ENCODE assay signal across 17 cellular contexts in the genomic region with DNA sequence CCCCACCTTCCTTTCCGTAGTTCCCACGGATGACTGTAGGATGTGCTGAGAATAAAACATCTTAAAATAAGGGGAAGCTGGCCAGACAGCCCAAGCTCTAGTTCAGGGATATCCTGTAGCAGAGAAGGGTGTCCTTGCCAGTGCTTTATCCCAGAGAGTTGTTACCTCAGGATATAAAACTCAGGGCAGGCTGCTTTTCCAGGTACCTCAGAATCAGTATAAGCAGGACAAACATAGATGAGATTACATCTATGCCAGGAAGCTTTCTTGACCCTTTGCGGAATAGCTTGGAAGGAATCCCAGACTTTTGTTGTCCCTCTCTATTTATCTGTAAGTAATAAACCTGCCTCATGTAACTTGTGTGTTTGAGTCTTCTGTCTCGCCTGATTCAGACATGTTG.
DNase-seq lines count a peak whose midpoint lies in the region; ATAC-seq and TF ChIP-seq lines count a peak whose summit lies in the region.
"Had no signal": no experiment of that assay in that cellular context is flagged by ENCODE, and none has a peak within 500 bp of the region (broad histone marks: within the 10 kb centered on the region; RNA-seq: fewer than 3 reads in every experiment).

No MANE protein-coding gene starts in this region.

- H3K4me1 ChIP-seq in mammary epithelial cell (ENCODE audit: insufficient read depth, low read length) = peaks cover 8% of the 10 kb centered on the region
- H3K4me1 ChIP-seq in breast epithelium = no peaks in the 10 kb centered on the region
- no peaks in the 10 kb centered on the region for H3K4me1 ChIP-seq in prostate gland (replicated peaks)
- H3K4me1 ChIP-seq: BLaER1 treated with 17β-estradiol and CSF1 and Interleukin-3, amounts not matched to agents 10 nM and 100 nM had no signal

- TF ChIP-seq CTCF in mammary epithelial cell (conservative IDR thresholded peaks at IDR 0.05 in 1 of 2, IDR thresholded peaks at IDR 0.05 in 1 of 2; ENCODE audit: extremely low read depth in 1 of 2, insufficient read depth in 1 of 2, low read depth in 1 of 2, low read length in 2 of 2) (no peak), breast epithelium (IDR thresholded peaks at IDR 0.05) (no peak), astrocyte of the spinal cord (IDR thresholded peaks at IDR 0.05; ENCODE audit: low read depth, low read length) (no peak), prostate gland (IDR thresholded peaks at IDR 0.05) (no peak)

- no peaks in the 10 kb centered on the region for H4K20me1 ChIP-seq in mammary epithelial cell (ENCODE audit: insufficient read depth, low read length)
- H4K20me1 ChIP-seq: BLaER1 treated with 17β-estradiol and CSF1 and Interleukin-3, amounts not matched to agents 10 nM and 100 nM had no signal

- 59% methylated on average over 4 of the region's 4 CpGs for WGBS in mammary epithelial cell (ENCODE audit: low coverage, missing lambda C conversion rate)
- 25% methylated on average over 4 of the region's 4 CpGs for WGBS in prostate gland

- H3K4me2 ChIP-seq in mammary epithelial cell (ENCODE audit: insufficient read depth, low read depth, low read length) = no peak overlapping the region
- H3K4me2 ChIP-seq: BLaER1 treated with 17β-estradiol and CSF1 and Interleukin-3, amounts not matched to agents 10 nM and 100 nM had no signal

- TF ChIP-seq POLR2A in breast epithelium (IDR thresholded peaks at IDR 0.05) = no peak
- no peak for TF ChIP-seq POLR2A in prostate gland (IDR thresholded peaks at IDR 0.05)

- in situ Hi-C loops in mammary epithelial cell (cut with MboI; ENCODE audit: low sequenced_read_pairs in 2 of 2) (no loop called here), astrocyte of the spinal cord (cut with HindIII; ENCODE audit: low sequenced_read_pairs) (no loop called here)

- peak overlapping the region; percentile 55 for H2AFZ ChIP-seq in mammary epithelial cell (ENCODE audit: low read depth, low read length)
- H2AFZ ChIP-seq: GM23248 had no signal

- no peaks in the 10 kb centered on the region for H3K79me2 ChIP-seq in mammary epithelial cell (ENCODE audit: insufficient read depth, low read length)

- H3K27ac ChIP-seq in mammary epithelial cell (ENCODE audit: insufficient read depth, low read depth, low read length) = no peak overlapping the region
- no peak overlapping the region for H3K27ac ChIP-seq in breast epithelium
- H3K27ac ChIP-seq in prostate gland = no peak overlapping the region
- H3K27ac ChIP-seq: BLaER1 treated with 17β-estradiol and CSF1 and Interleukin-3, amounts not matched to agents 10 nM and 100 nM; GM23248; HL-60 had no signal

- H3K36me3 ChIP-seq in mammary epithelial cell (ENCODE audit: insufficient read depth, low read length) (no peaks in the 10 kb centered on the region), breast epithelium (no peaks in the 10 kb centered on the region), prostate gland (no peaks in the 10 kb centered on the region)
- H3K36me3 ChIP-seq: BLaER1 treated with 17β-estradiol and CSF1 and Interleukin-3, amounts not matched to agents 10 nM and 100 nM had no signal

- dilution Hi-C loops in mammary epithelial cell (cut with HindIII; ENCODE audit: low sequenced_read_pairs) = no loop called here

- H3K9ac ChIP-seq in mammary epithelial cell (ENCODE audit: insufficient read depth, low read length) = no peak overlapping the region
- H3K9ac ChIP-seq: BLaER1 treated with 17β-estradiol and CSF1 and Interleukin-3, amounts not matched to agents 10 nM and 100 nM; GM23248 had no signal

- ATAC-seq in GM21576 (IDR thresholded peaks at IDR 0.05; ENCODE audit: unreplicated experiment) = no peak
- ATAC-seq: CD8-positive, alpha-beta T cell; HCT116 had no signal

- no peak for DNase-seq in mammary epithelial cell
- no peak for DNase-seq in breast epithelium (ENCODE audit: low spot score in 2 of 2)
- DNase-seq in M059J (ENCODE audit: low read depth) = peak; percentile 35
- peak; percentile 7 for DNase-seq in astrocyte of the spinal cord (ENCODE audit: low read depth, low spot score)
- DNase-seq in prostate gland (ENCODE audit: low spot score) = peak; percentile 52
- DNase-seq in hippocampal formation (lab: John Stamatoyannopoulos, UW) = no peak
- DNase-seq in NCI-H128 (lab: John Stamatoyannopoulos, UW; ENCODE audit: unreplicated experiment) = no peak
- DNase-seq: Calu3; CD8-positive, alpha-beta T cell; DMS79 treated with DMSO at 0.1 percent for 48 hours; GF-D8; GM23248; HFFc6 had no signal

- intact Hi-C loops in mammary epithelial cell (cut with micrococcal nuclease) (no loop called here), breast epithelium (cut with DNase I; ENCODE audit: low total_unique reads) (no loop called here), prostate gland (cut with DNase I) (no loop called here)

- no peak overlapping the region for H3K4me3 ChIP-seq in mammary epithelial cell (replicated peaks in 1 of 3; ENCODE audit: insufficient read depth in 1 of 3, low read depth in 2 of 3, low read length in 3 of 3)
- H3K4me3 ChIP-seq in breast epithelium = no peak overlapping the region
- H3K4me3 ChIP-seq in astrocyte of the spinal cord (ENCODE audit: low read depth, low read length) = no peak overlapping the region
- no peak overlapping the region for H3K4me3 ChIP-seq in prostate gland
- H3K4me3 ChIP-seq: BLaER1 treated with 17β-estradiol and CSF1 and Interleukin-3, amounts not matched to agents 10 nM and 100 nM; GM23248 had no signal

- no peaks in the 10 kb centered on the region for H3K9me3 ChIP-seq in mammary epithelial cell (replicated peaks; ENCODE audit: insufficient read depth, low read length)
- H3K9me3 ChIP-seq in breast epithelium = no peaks in the 10 kb centered on the region
- no peaks in the 10 kb centered on the region for H3K9me3 ChIP-seq in prostate gland
- H3K9me3 ChIP-seq: BLaER1 treated with 17β-estradiol and CSF1 and Interleukin-3, amounts not matched to agents 10 nM and 100 nM had no signal

- no TSS peak for BruUV-seq in mammary epithelial cell (replicated peaks; lab: Mats Ljungman, UMichigan)

- CTCF ChIA-PET in mammary epithelial cell (lab: Charles Lee; ENCODE audit: low non-redundant PET) = no interaction called here

- H3K27me3 ChIP-seq in mammary epithelial cell (ENCODE audit: insufficient read depth, low read length) (no peaks in the 10 kb centered on the region), breast epithelium (no peaks in the 10 kb centered on the region), prostate gland (replicated peaks; ENCODE audit: insufficient read depth) (no peaks in the 10 kb centered on the region)
- H3K27me3 ChIP-seq: BLaER1 treated with 17β-estradiol and CSF1 and Interleukin-3, amounts not matched to agents 10 nM and 100 nM had no signal

Comparison
In these comparisons a context has a peak if more than half of its experiments do, and no peak if none do; other contexts are left out.
1. DNase-seq: peak in M059J (single experiment), astrocyte of the spinal cord (single experiment) and prostate gland (single experiment); none in mammary epithelial cell (single experiment), breast epithelium (0 of 2), hippocampal formation (0 of 2) and NCI-H128 (single experiment).